In the genomic region with DNA sequence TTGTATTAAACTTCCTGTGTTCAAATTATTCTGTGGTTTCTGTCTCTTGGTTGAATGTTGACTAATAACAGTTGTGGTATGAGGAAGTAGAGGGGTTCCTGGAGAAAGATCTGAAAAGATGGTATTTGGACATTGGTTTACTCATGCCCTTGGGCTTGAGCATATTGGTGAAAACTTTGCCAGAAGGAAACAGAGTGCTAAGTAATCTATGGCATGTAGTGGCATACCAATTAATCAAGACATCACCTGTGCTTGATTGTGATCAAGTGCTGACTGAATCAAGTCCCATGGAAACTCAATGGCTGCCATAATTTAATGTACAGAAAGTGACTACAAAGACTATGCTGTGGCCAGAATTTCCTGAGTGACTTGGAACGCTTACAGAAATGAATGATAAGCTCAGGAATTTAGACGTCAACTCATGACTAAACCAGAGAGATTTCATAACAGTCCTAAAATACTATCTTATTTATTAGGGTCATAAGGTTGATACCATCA, we compare ENCODE assay signal across 1 cellular context.
A peak's percentile ranks its signal among the peaks of the same experiment; 100 is the strongest.
TF ChIP-seq lines count a peak whose summit lies in the region.

No MANE protein-coding gene starts in this region.

TF ChIP-seq in HCT116, 20 proteins besides CTCF, POLR2A, EP300 and RAD21 (continued from another document):
- TF ChIP-seq, protein P1, sequence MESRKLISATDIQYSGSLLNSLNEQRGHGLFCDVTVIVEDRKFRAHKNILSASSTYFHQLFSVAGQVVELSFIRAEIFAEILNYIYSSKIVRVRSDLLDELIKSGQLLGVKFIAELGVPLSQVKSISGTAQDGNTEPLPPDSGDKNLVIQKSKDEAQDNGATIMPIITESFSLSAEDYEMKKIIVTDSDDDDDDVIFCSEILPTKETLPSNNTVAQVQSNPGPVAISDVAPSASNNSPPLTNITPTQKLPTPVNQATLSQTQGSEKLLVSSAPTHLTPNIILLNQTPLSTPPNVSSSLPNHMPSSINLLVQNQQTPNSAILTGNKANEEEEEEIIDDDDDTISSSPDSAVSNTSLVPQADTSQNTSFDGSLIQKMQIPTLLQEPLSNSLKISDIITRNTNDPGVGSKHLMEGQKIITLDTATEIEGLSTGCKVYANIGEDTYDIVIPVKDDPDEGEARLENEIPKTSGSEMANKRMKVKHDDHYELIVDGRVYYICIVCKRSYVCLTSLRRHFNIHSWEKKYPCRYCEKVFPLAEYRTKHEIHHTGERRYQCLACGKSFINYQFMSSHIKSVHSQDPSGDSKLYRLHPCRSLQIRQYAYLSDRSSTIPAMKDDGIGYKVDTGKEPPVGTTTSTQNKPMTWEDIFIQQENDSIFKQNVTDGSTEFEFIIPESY (IDR thresholded peaks at IDR 0.05; ENCODE audit: extremely low read depth, insufficient replicate concordance, low read length), result no peak
- TF ChIP-seq CEBPB (IDR thresholded peaks at IDR 0.05; ENCODE audit: low read depth), result peak; percentile 64
- TF ChIP-seq, protein P2, sequence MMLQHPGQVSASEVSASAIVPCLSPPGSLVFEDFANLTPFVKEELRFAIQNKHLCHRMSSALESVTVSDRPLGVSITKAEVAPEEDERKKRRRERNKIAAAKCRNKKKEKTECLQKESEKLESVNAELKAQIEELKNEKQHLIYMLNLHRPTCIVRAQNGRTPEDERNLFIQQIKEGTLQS (IDR thresholded peaks at IDR 0.05), result no peak
- no peak for TF ChIP-seq EGR1 (IDR thresholded peaks at IDR 0.05; ENCODE audit: low read depth)
- no peak for TF ChIP-seq ZFX (IDR thresholded peaks at IDR 0.05)
- TF ChIP-seq, protein P3, sequence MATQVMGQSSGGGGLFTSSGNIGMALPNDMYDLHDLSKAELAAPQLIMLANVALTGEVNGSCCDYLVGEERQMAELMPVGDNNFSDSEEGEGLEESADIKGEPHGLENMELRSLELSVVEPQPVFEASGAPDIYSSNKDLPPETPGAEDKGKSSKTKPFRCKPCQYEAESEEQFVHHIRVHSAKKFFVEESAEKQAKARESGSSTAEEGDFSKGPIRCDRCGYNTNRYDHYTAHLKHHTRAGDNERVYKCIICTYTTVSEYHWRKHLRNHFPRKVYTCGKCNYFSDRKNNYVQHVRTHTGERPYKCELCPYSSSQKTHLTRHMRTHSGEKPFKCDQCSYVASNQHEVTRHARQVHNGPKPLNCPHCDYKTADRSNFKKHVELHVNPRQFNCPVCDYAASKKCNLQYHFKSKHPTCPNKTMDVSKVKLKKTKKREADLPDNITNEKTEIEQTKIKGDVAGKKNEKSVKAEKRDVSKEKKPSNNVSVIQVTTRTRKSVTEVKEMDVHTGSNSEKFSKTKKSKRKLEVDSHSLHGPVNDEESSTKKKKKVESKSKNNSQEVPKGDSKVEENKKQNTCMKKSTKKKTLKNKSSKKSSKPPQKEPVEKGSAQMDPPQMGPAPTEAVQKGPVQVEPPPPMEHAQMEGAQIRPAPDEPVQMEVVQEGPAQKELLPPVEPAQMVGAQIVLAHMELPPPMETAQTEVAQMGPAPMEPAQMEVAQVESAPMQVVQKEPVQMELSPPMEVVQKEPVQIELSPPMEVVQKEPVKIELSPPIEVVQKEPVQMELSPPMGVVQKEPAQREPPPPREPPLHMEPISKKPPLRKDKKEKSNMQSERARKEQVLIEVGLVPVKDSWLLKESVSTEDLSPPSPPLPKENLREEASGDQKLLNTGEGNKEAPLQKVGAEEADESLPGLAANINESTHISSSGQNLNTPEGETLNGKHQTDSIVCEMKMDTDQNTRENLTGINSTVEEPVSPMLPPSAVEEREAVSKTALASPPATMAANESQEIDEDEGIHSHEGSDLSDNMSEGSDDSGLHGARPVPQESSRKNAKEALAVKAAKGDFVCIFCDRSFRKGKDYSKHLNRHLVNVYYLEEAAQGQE (IDR thresholded peaks at IDR 0.05; ENCODE audit: low read depth), result no peak
- TF ChIP-seq POLR2AphosphoS5 (IDR thresholded peaks at IDR 0.05; ENCODE audit: low read depth, low read length), result no peak
- no peak for TF ChIP-seq TCF7L2 (IDR thresholded peaks at IDR 0.05; ENCODE audit: borderline replicate concordance, extremely low read depth, insufficient read depth, insufficient read length)
- no peak for TF ChIP-seq EZH2 (IDR thresholded peaks at IDR 0.05)
- peak; percentile 67; the same call in 1 of the 2 replicates for TF ChIP-seq CBX3 (IDR thresholded peaks at IDR 0.05; ENCODE audit: low read depth)
- TF ChIP-seq YY1 (IDR thresholded peaks at IDR 0.05; ENCODE audit: extremely low read depth, insufficient replicate concordance, low read depth, low read length), result no peak
